Comparison of ENCODE assay signal across 8 cellular contexts in genomic region chr9:37037744-37038640, GRCh38. TPM values are rescaled to one million over a fixed set of nuclear protein-coding genes. Genes with fewer than 3 reads are reported as not detected.
A peak's percentile ranks its signal among the peaks of the same experiment; 100 is the strongest.
DNase-seq lines count a peak whose midpoint lies in the region; ATAC-seq and TF ChIP-seq lines count a peak whose summit lies in the region.

No MANE protein-coding gene starts in this region.

- H3K36me3 ChIP-seq in MM.1S (replicated peaks; ENCODE audit: insufficient read depth, low read length) (no peaks in the 10 kb centered on the region), psoas muscle (ENCODE audit: insufficient read depth in 1 of 2, low read depth in 1 of 2) (no peaks in the 10 kb centered on the region)

- H3K4me3 ChIP-seq in GM12864 (ENCODE audit: low read depth, low read length) (peak overlapping the region; percentile 62), MM.1S (ENCODE audit: low read length) (peak overlapping the region; percentile 63), psoas muscle (peak overlapping the region; percentile 69)

- no peak for DNase-seq in GM12864 (ENCODE audit: low read depth)
- DNase-seq in MM.1S = no peak
- DNase-seq in erythroblast (lab: John Stamatoyannopoulos, UW) = peak; percentile 19 to 32
- peak in 1 of 2 donors; percentile 54 for DNase-seq in psoas muscle
- DNase-seq in activated gamma-delta T cell treated with Interleukin-2 at 50 U/mL for 16 hours = no peak
- DNase-seq in NCI-H748 (lab: John Stamatoyannopoulos, UW; ENCODE audit: unreplicated experiment) = no peak

- no peak overlapping the region for H3K27ac ChIP-seq in MM.1S (ENCODE audit: low read length)
- H3K27ac ChIP-seq in psoas muscle = no peak overlapping the region

- H3K4me1 ChIP-seq in MM.1S (ENCODE audit: low read length) (peaks cover 6% of the 10 kb centered on the region; the same call in 1 of the 2 replicates), psoas muscle (peaks cover 22% of the 10 kb centered on the region)

- H3K79me2 ChIP-seq in MM.1S (ENCODE audit: low read length) = no peaks in the 10 kb centered on the region

- H2AFZ ChIP-seq in MM.1S (ENCODE audit: low read length) = peak overlapping the region; percentile 83; the same call in 1 of the 2 replicates

- ATAC-seq in psoas muscle = peak in 2 of 4 donors; percentile 15 to 41
- no peak for ATAC-seq in HG03457 (IDR thresholded peaks at IDR 0.05; ENCODE audit: unreplicated experiment)
- ATAC-seq in HG02840 (IDR thresholded peaks at IDR 0.05; ENCODE audit: low FRiP score, unreplicated experiment) = no peak

- no peak for TF ChIP-seq POLR2A in erythroblast (IDR thresholded peaks at IDR 0.05; ENCODE audit: low read length)

- H3F3A ChIP-seq in MM.1S (ENCODE audit: insufficient read depth, low read length) = peaks cover 4% of the 10 kb centered on the region; the same call in 1 of the 2 replicates

- TF ChIP-seq CTCF in GM12864 (IDR thresholded peaks at IDR 0.05; ENCODE audit: low read depth, low read length, missing control alignments) (no peak), MM.1S (IDR thresholded peaks at IDR 0.05; ENCODE audit: low read length) (no peak), psoas muscle (IDR thresholded peaks at IDR 0.05) (no peak)

- intact Hi-C loops in psoas muscle (cut with DNase I) = no loop called here

- H3K9me3 ChIP-seq in MM.1S (replicated peaks; ENCODE audit: insufficient read depth, low read length) (no peaks in the 10 kb centered on the region), psoas muscle (no peaks in the 10 kb centered on the region)

- H3K27me3 ChIP-seq in MM.1S (replicated peaks; ENCODE audit: insufficient read depth, low read length) (peaks cover 74% of the 10 kb centered on the region), psoas muscle (ENCODE audit: insufficient read depth in 3 of 3, low read length in 2 of 3) (peaks cover 0 to 100% (median 58%) of the 10 kb centered on the region in 3 donors)

- WGBS in psoas muscle, 3 donors = 5 to 6% (median 6%) methylated on average over 51 to 58 of the region's 58 CpGs

- H4K20me1 ChIP-seq in MM.1S (ENCODE audit: insufficient read depth, low read length) = no peaks in the 10 kb centered on the region

- H3K9me2 ChIP-seq in MM.1S (replicated peaks; ENCODE audit: insufficient read depth, low read length) = no peaks in the 10 kb centered on the region

- H3K4me2 ChIP-seq in MM.1S (ENCODE audit: low read depth, low read length) = peak overlapping the region; percentile 95

- H3K9ac ChIP-seq in MM.1S (ENCODE audit: low read length) = no peak overlapping the region

RNA-seq across cellular contexts. Expression of gene PAX5, which starts 3.9 kb away (rescaled TPM):
- under 1 TPM in 2 of 4 donors, not detected in 2; 0.09 to 0.50 TPM for total RNA-seq in psoas muscle
- polyA plus RNA-seq in psoas muscle = under 1 TPM in 2 of 3 donors, not detected in 1; under 0.01 to 0.03 TPM

Comparison
In these comparisons a context has a peak if more than half of its experiments do, and no peak if none do; other contexts are left out.
1. DNase-seq: peak in erythroblast (2 of 2); none in GM12864 (single experiment), MM.1S (single experiment), activated gamma-delta T cell treated with Interleukin-2 at 50 U/mL for 16 hours (single experiment) and NCI-H748 (single experiment).
2. Peak in every context shown above with its lines, with median percentiles within 50 percentile points of each other: H3K4me3 ChIP-seq.